8 cellular contexts compared by ENCODE assay signal in genomic region chr12:7862301-7862700, GRCh38. TPM values are rescaled to one million over a fixed set of nuclear protein-coding genes. Genes with fewer than 3 reads are reported as not detected.
DNase-seq lines count a peak whose midpoint lies in the region; ATAC-seq, FAIRE-seq and TF ChIP-seq lines count a peak whose summit lies in the region.
"Not testable (repeated sequence)": the region's sequence is repeated elsewhere in the genome, so short reads cannot be mapped to it uniquely, and the experiment has no call there.
"Had no signal": no experiment of that assay in that cellular context is flagged by ENCODE, and none has a peak within 500 bp of the region (broad histone marks: within the 10 kb centered on the region; RNA-seq: fewer than 3 reads in every experiment).

No MANE protein-coding gene starts in this region.

- H3K36me3 Mint-ChIP-seq in CD4-positive, alpha-beta T cell (ENCODE audit: low read depth); T-cell; activated naive CD8-positive, alpha-beta T cell treated with anti-CD3 and anti-CD28 coated beads, Interleukin-2, amount 10 ng/mL, durations not matched to agents 7 days and 5 days; naive thymus-derived CD4-positive, alpha-beta T cell: not testable (repeated sequence)

- not testable (repeated sequence) for H3K9ac ChIP-seq in HepG2 (ENCODE audit: insufficient read depth, low read depth, low read length); neuronal stem cell (ENCODE audit: low read depth, low read length, poor library complexity)

- H2AK5ac ChIP-seq in neuronal stem cell (ENCODE audit: low read depth, low read length): not testable (repeated sequence)

- H3K27ac Mint-ChIP-seq in CD4-positive, alpha-beta T cell: peak overlapping the region; percentile 88
- H3K27ac Mint-ChIP-seq in T-cell: peak overlapping the region; percentile 92 to 95
- peak overlapping the region; percentile 92 for H3K27ac Mint-ChIP-seq in activated naive CD8-positive, alpha-beta T cell treated with anti-CD3 and anti-CD28 coated beads, Interleukin-2, amount 10 ng/mL, durations not matched to agents 7 days and 5 days
- H3K27ac Mint-ChIP-seq in naive thymus-derived CD4-positive, alpha-beta T cell: peak overlapping the region in 5 of 9 donors; percentile 86 to 95 (median 92)

- not testable (repeated sequence) for H4K20me1 ChIP-seq in HepG2 (ENCODE audit: insufficient read depth, low read length)

- not testable (repeated sequence) for H3K4me2 ChIP-seq in HepG2 (ENCODE audit: low read depth, low read length); neuronal stem cell (ENCODE audit: insufficient read depth, low read length, poor library complexity, severe bottlenecking)

- in situ Hi-C loops in HepG2 (cut with HindIII; ENCODE audit: extremely low pct_ligation_motif_present, low pct_unique_long_range_greater_than_20kb): not testable (repeated sequence)

- H2AFZ ChIP-seq in HepG2 (ENCODE audit: low read length); neuronal stem cell (ENCODE audit: low read length): not testable (repeated sequence)

- H4K8ac ChIP-seq in neuronal stem cell (ENCODE audit: low read depth, low read length): not testable (repeated sequence)

- H2BK12ac ChIP-seq in neuronal stem cell (ENCODE audit: low read length): peak overlapping the region; percentile 22

- not testable (repeated sequence) for TF ChIP-seq EP300 in HepG2 (IDR thresholded peaks at IDR 0.05; ENCODE audit: low read depth in 2 of 2, low read length in 2 of 2); HepG2 (CRISPR knock-in tag; IDR thresholded peaks at IDR 0.05; ENCODE audit: borderline replicate concordance)

- not testable (repeated sequence) for H3K79me2 ChIP-seq in HepG2 (ENCODE audit: insufficient read depth, low read length)

- ATAC-seq in CD4-positive, alpha-beta T cell (ENCODE audit: poor library complexity); T-cell (replicated peaks in 1 of 4); activated naive CD8-positive, alpha-beta T cell treated with anti-CD3 and anti-CD28 coated beads, Interleukin-2, amount 10 ng/mL, durations not matched to agents 7 days and 5 days (ENCODE audit: low read depth); HepG2; naive thymus-derived CD4-positive, alpha-beta T cell: not testable (repeated sequence)

- not testable (repeated sequence) for H2BK5ac ChIP-seq in neuronal stem cell (ENCODE audit: low read length)

- H2BK120ac ChIP-seq in neuronal stem cell (ENCODE audit: low read depth, low read length): not testable (repeated sequence)

- H3K4ac ChIP-seq in neuronal stem cell (ENCODE audit: low read length): not testable (repeated sequence)

- H3K4me3 Mint-ChIP-seq in CD4-positive, alpha-beta T cell; T-cell; activated naive CD8-positive, alpha-beta T cell treated with anti-CD3 and anti-CD28 coated beads, Interleukin-2, amount 10 ng/mL, durations not matched to agents 7 days and 5 days; naive thymus-derived CD4-positive, alpha-beta T cell: not testable (repeated sequence)

- not testable (repeated sequence) for H3K4me1 Mint-ChIP-seq in CD4-positive, alpha-beta T cell (ENCODE audit: low read depth)
- H3K4me1 Mint-ChIP-seq in T-cell: peaks cover 7 to 11% (median 10%) of the 10 kb centered on the region in 3 donors
- peaks cover 25% of the 10 kb centered on the region for H3K4me1 Mint-ChIP-seq in activated naive CD8-positive, alpha-beta T cell treated with anti-CD3 and anti-CD28 coated beads, Interleukin-2, amount 10 ng/mL, durations not matched to agents 7 days and 5 days
- H3K4me1 Mint-ChIP-seq in naive thymus-derived CD4-positive, alpha-beta T cell: peaks cover 0 to 18% (median 8%) of the 10 kb centered on the region in 7 donors

- WGBS in HepG2 (ENCODE audit: low lambda C conversion rate): 97% methylated on average over 9 of the region's 24 CpGs
- WGBS in neuronal stem cell (ENCODE audit: extremely low coverage in 2 of 2, insufficient read length in 2 of 2, insufficient replicate concordance in 1 of 2), 2 donors: no CpG with 5 or more reads among the region's 24 CpGs

- POLR2A ChIA-PET in CD4-positive, alpha-beta T cell (lab: Charles Lee): interaction anchor here (1.1 to 2.0 kb wide), 4 partner anchors 71 to 165 kb away, joined by 3 to 11 read pairs (median 7); partner anchors contain the start of gene SLC2A3
- POLR2A ChIA-PET in T-cell (lab: Charles Lee) (interaction anchor here (0.7 to 0.9 kb wide), 3 partner anchors 57 to 86 kb away, joined by 3 to 5 read pairs (median 3); no protein-coding TSS in a partner anchor), HepG2 (lab: Yijun Ruan, JAX) (interaction anchor here (1.0 to 1.2 kb wide), 2 partner anchors 24 to 44 kb away, joined by 3 to 4 read pairs; no protein-coding TSS in a partner anchor)
- POLR2A ChIA-PET in activated naive CD8-positive, alpha-beta T cell treated with anti-CD3 and anti-CD28 coated beads, Interleukin-2, amount 10 ng/mL, durations not matched to agents 7 days and 5 days (lab: Charles Lee): interaction anchor here (0.7 to 2.9 kb wide), 5 partner anchors 70 to 109 kb away, joined by 4 to 12 read pairs (median 9); partner anchors contain the start of gene SLC2A3
- POLR2A ChIA-PET in naive thymus-derived CD4-positive, alpha-beta T cell (lab: Charles Lee): interaction anchor here (1.5 kb wide), 1 partner anchor 71 kb away, joined by 4 read pairs; no protein-coding TSS in a partner anchor

- TF ChIP-seq RAD21 in HepG2 (CRISPR knock-in tag; IDR thresholded peaks at IDR 0.05): not testable (repeated sequence)

- CTCF ChIA-PET in CD4-positive, alpha-beta T cell (lab: Charles Lee): interaction anchor here (0.9 to 2.3 kb wide), 2 partner anchors 71 to 216 kb away, joined by 3 to 6 read pairs; no protein-coding TSS in a partner anchor
- CTCF ChIA-PET in T-cell (lab: Charles Lee): interaction anchor here (0.6 to 1.3 kb wide), 8 partner anchors 14 to 226 kb away, joined by 3 to 4 read pairs (median 4); no protein-coding TSS in a partner anchor
- CTCF ChIA-PET in HepG2 (lab: Yijun Ruan, JAX; ENCODE audit: low intra/inter-chr PET ratio, low total read pairs): not testable (repeated sequence)
- CTCF ChIA-PET in naive thymus-derived CD4-positive, alpha-beta T cell (lab: Charles Lee): interaction anchor here (0.6 to 3.3 kb wide), 8 partner anchors 71 to 226 kb away, joined by 3 to 14 read pairs (median 4); no protein-coding TSS in a partner anchor

- TF ChIP-seq CTCF in CD4-positive, alpha-beta T cell (IDR thresholded peaks at IDR 0.05); HepG2 (CRISPR knock-in tag; IDR thresholded peaks at IDR 0.05): not testable (repeated sequence)

- H3K27me3 Mint-ChIP-seq in CD4-positive, alpha-beta T cell; T-cell; activated naive CD8-positive, alpha-beta T cell treated with anti-CD3 and anti-CD28 coated beads, Interleukin-2, amount 10 ng/mL, durations not matched to agents 7 days and 5 days; naive thymus-derived CD4-positive, alpha-beta T cell: not testable (repeated sequence)

- H3K14ac ChIP-seq in neuronal stem cell (ENCODE audit: low read length): not testable (repeated sequence)

- peaks cover 44% of the 10 kb centered on the region for H3K4me1 ChIP-seq in HepG2 (ENCODE audit: insufficient read depth, low read length)
- not testable (repeated sequence) for H3K4me1 ChIP-seq in naive thymus-derived CD4-positive, alpha-beta T cell (ENCODE audit: control insufficient read depth in 2 of 2, insufficient read depth in 2 of 2, low read length in 2 of 2); neuronal stem cell (ENCODE audit: control insufficient read depth in 2 of 2, insufficient read depth in 1 of 2, low read depth in 1 of 2, low read length in 2 of 2)

- not testable (repeated sequence) for DNase-seq in CD4-positive, alpha-beta T cell; T-cell; activated naive CD8-positive, alpha-beta T cell treated with anti-CD3 and anti-CD28 coated beads, Interleukin-2, amount 10 ng/mL, durations not matched to agents 7 days and 5 days; HepG2 (ENCODE audit: low spot score); naive thymus-derived CD4-positive, alpha-beta T cell; neuronal stem cell (ENCODE audit: low spot score)

- intact Hi-C loops in CD4-positive, alpha-beta T cell (cut with DNase I, micrococcal nuclease): loop anchor here in 1 of 2 experiments (5.0 kb wide), 1 partner anchor 75 kb away; the partner anchor contains the start of gene SLC2A3
- intact Hi-C loops in HepG2 (cut with micrococcal nuclease; ENCODE audit: unreplicated experiment): not testable (repeated sequence)
- intact Hi-C loops in naive thymus-derived CD4-positive, alpha-beta T cell (cut with micrococcal nuclease): loop anchor here in 1 of 2 donors (5.0 kb wide), 1 partner anchor 45 kb away; no protein-coding TSS in a partner anchor

- H3K9me3 ChIP-seq in CD4-positive, alpha-beta T cell (ENCODE audit: control insufficient read depth, low read length); HepG2 (ENCODE audit: low read length); naive thymus-derived CD4-positive, alpha-beta T cell (ENCODE audit: control insufficient read depth in 2 of 3, low read length in 3 of 3); neuronal stem cell (replicated peaks in 1 of 2; ENCODE audit: control insufficient read depth in 2 of 2, insufficient read depth in 1 of 2, low read depth in 1 of 2, low read length in 2 of 2): not testable (repeated sequence)

- H3K4me3 ChIP-seq in HepG2 (replicated peaks in 1 of 3; ENCODE audit: insufficient read depth in 1 of 3, low read depth in 2 of 3, low read length in 3 of 3); naive thymus-derived CD4-positive, alpha-beta T cell (ENCODE audit: low read length); neuronal stem cell (ENCODE audit: low read length in 2 of 2): not testable (repeated sequence)

- H3K36me3 ChIP-seq in HepG2 (replicated peaks in 1 of 2; ENCODE audit: control insufficient read depth in 1 of 2, insufficient read depth in 2 of 2, low read length in 2 of 2): peaks cover 4 to 21% of the 10 kb centered on the region in 2 experiments; a peak in 4 of 5 replicates
- H3K36me3 ChIP-seq in naive thymus-derived CD4-positive, alpha-beta T cell (ENCODE audit: control insufficient read depth in 2 of 3, insufficient read depth in 3 of 3, low read length in 3 of 3); neuronal stem cell (replicated peaks in 1 of 2; ENCODE audit: control insufficient read depth in 2 of 2, insufficient read depth in 2 of 2, low read length in 2 of 2): not testable (repeated sequence)

- not testable (repeated sequence) for BruUV-seq in HepG2 (replicated peaks; lab: Mats Ljungman, UMichigan)

- H3K9me3 Mint-ChIP-seq in CD4-positive, alpha-beta T cell; T-cell; activated naive CD8-positive, alpha-beta T cell treated with anti-CD3 and anti-CD28 coated beads, Interleukin-2, amount 10 ng/mL, durations not matched to agents 7 days and 5 days; naive thymus-derived CD4-positive, alpha-beta T cell: not testable (repeated sequence)

- H3K27ac ChIP-seq in CD4-positive, alpha-beta T cell (ENCODE audit: low read depth, low read length); HepG2 (ENCODE audit: extremely low read length, insufficient read depth, low read length); naive thymus-derived CD4-positive, alpha-beta T cell (ENCODE audit: low read depth, low read length); neuronal stem cell (replicated peaks; ENCODE audit: low read length): not testable (repeated sequence)

- FAIRE-seq in HepG2 (lab: Jason Lieb, UNC): not testable (repeated sequence)

- H2BK15ac ChIP-seq in neuronal stem cell (ENCODE audit: low read length): not testable (repeated sequence)

- H3K18ac ChIP-seq in neuronal stem cell (ENCODE audit: low read length): not testable (repeated sequence)

- H3K27me3 ChIP-seq in CD4-positive, alpha-beta T cell (ENCODE audit: control insufficient read depth, insufficient read depth, low read length); HepG2 (ENCODE audit: control insufficient read depth in 1 of 2, insufficient read depth in 2 of 2, low read length in 2 of 2); naive thymus-derived CD4-positive, alpha-beta T cell (ENCODE audit: control insufficient read depth in 2 of 2, insufficient read depth in 2 of 2, low read length in 2 of 2); neuronal stem cell (ENCODE audit: control insufficient read depth in 3 of 3, insufficient read depth in 3 of 3, low read depth in 1 of 3, low read length in 3 of 3): not testable (repeated sequence)

- TF ChIP-seq POLR2A in HepG2 (IDR thresholded peaks at IDR 0.05; ENCODE audit: insufficient read depth in 1 of 2, low read depth in 2 of 2, low read length in 2 of 2): not testable (repeated sequence)

- not testable (repeated sequence) for H4K91ac ChIP-seq in neuronal stem cell (ENCODE audit: low read depth, low read length, poor library complexity)

- not testable (repeated sequence) for H3K23ac ChIP-seq in neuronal stem cell (ENCODE audit: low read depth, low read length, poor library complexity)

- not testable (repeated sequence) for H3K79me1 ChIP-seq in neuronal stem cell (ENCODE audit: low read depth, low read length)

RNA-seq across cellular contexts. Expression of gene SLC2A14, which starts 10.4 kb away (rescaled TPM):
- total RNA-seq in CD4-positive, alpha-beta T cell: under 1 TPM; 0.45 to 0.52 TPM
- total RNA-seq in T-cell (1 to 10 TPM in 1 of 5 donors, under 1 TPM in 4; 0.10 to 2.5 (median 0.21) TPM), HepG2 (2016; rRNA removed; fragmentation: Illumina TruSeq; extraction: Trizol) (6.6 and 7.7 TPM in 2 replicates)
- total RNA-seq in activated naive CD8-positive, alpha-beta T cell treated with anti-CD3 and anti-CD28 coated beads, Interleukin-2, amount 10 ng/mL, durations not matched to agents 7 days and 5 days: under 1 TPM in 1 of 2 experiments, not detected in 1; 0.11 TPM
- total RNA-seq in HepG2 (2016; cell fraction: cytosol; rRNA removed; fragmentation: Illumina TruSeq; extraction: Trizol; ENCODE audit: low read depth): 3.1 and 3.3 TPM in 2 replicates
- 4.0 and 7.7 TPM in 2 replicates for total RNA-seq in HepG2 (2016; cell fraction: insoluble cytoplasmic fraction; rRNA removed; fragmentation: Illumina TruSeq; extraction: Trizol)
- 3.2 TPM in 2 replicates for total RNA-seq in HepG2 (2016; cell fraction: membrane; rRNA removed; fragmentation: Illumina TruSeq; extraction: Trizol)
- total RNA-seq in HepG2 (2016; cell fraction: nucleus; rRNA removed; fragmentation: Illumina TruSeq; extraction: Trizol): 7.9 and 9.0 TPM in 2 replicates
- polyA plus RNA-seq in HepG2 (2011; rRNA removed): 30.5 and 39.0 TPM in 2 replicates
- polyA plus RNA-seq in HepG2 (2011; cell fraction: cytosol; rRNA removed): 24.0 and 28.8 TPM in 2 replicates
- polyA plus RNA-seq in HepG2 (2011; cell fraction: nucleus; rRNA removed): 49.2 and 50.3 TPM in 2 replicates
- polyA plus RNA-seq in HepG2 (2012): 11.2 and 16.0 TPM in 2 replicates
- polyA plus RNA-seq in HepG2 (2016; cell fraction: cytosol; fragmentation: Illumina TruSeq; extraction: Trizol; ENCODE audit: low read depth): 0.50 and 0.70 TPM in 2 replicates
- polyA plus RNA-seq in HepG2 (2016; cell fraction: insoluble cytoplasmic fraction; fragmentation: Illumina TruSeq; extraction: Trizol; ENCODE audit: low read depth): 4.1 and 5.4 TPM in 2 replicates
- polyA plus RNA-seq in HepG2 (2016; cell fraction: membrane; fragmentation: Illumina TruSeq; extraction: Trizol; ENCODE audit: low read depth): 1.4 and 1.5 TPM in 2 replicates
- 21.8 and 24.7 TPM in 2 replicates for polyA plus RNA-seq in HepG2 (2016; cell fraction: nucleus; fragmentation: Illumina TruSeq; extraction: Trizol; ENCODE audit: insufficient read depth, low read depth)
- 0.09 and 35.8 TPM in 2 replicates for polyA minus RNA-seq in HepG2 (2011; rRNA and poly(A)+ RNA removed; ENCODE audit: low replicate concordance)
- polyA minus RNA-seq in HepG2 (2011; cell fraction: cytosol; rRNA and poly(A)+ RNA removed): 11.6 and 14.8 TPM in 2 replicates
- 25.6 and 26.0 TPM in 2 replicates for polyA minus RNA-seq in HepG2 (2011; cell fraction: nucleus; rRNA and poly(A)+ RNA removed)
- total RNA-seq in naive thymus-derived CD4-positive, alpha-beta T cell: 1 to 10 TPM in 3 of 5 experiments, under 1 TPM in 2; 0.15 to 4.3 (median 1.9) TPM
- polyA plus RNA-seq in naive thymus-derived CD4-positive, alpha-beta T cell: under 1 TPM in 1 of 2 donors, not detected in 1; 0.54 TPM
- polyA plus RNA-seq in neuronal stem cell (2013, experiment 1 of 2): 0.77 TPM
- polyA plus RNA-seq in neuronal stem cell (2013, experiment 2 of 2): 1.1 TPM
- total RNA-seq: GM23248 had no signal
- polyA plus RNA-seq: CD8-positive, alpha-beta memory T cell; GM23248 had no signal
